Comparison of ENCODE assay signal across 8 cellular contexts in the genomic region with DNA sequence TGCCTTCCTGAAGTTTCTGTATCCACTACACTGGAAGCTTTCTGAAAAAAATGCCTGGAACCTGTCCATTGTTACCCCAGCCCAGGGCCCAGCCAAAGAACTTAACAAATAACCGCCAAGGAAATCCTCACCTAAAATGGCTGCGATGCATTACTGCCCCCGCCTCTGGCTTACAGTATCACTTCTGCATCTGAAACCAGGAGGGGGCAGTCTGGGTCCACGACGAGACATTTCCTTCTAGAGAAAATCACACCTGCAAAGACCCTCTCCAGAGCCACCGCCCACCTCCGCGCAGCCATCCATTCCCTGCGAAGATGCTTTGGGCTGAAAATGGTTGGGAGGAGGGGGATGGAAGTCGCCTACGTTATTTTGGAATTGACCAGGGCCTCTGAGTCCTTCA. TPM values are rescaled to one million over a fixed set of nuclear protein-coding genes. Genes with fewer than 3 reads are reported as not detected.
DNase-seq lines count a peak whose midpoint lies in the region; ATAC-seq and TF ChIP-seq lines count a peak whose summit lies in the region.

No MANE protein-coding gene starts in this region.

- H3K4me3 ChIP-seq in lower lobe of right lung: no peak overlapping the region
- no peak overlapping the region for H3K4me3 ChIP-seq in ovary

- DNase-seq in NCI-H1436 (lab: John Stamatoyannopoulos, UW) (peak; percentile 26), NCI-H1436 treated with DMSO at 0.1 percent for 48 hours (lab: John Stamatoyannopoulos, UW) (no peak), NCI-H1105 (lab: John Stamatoyannopoulos, UW) (peak; percentile 4), lower lobe of right lung (no peak), ovary (no peak), RKO (ENCODE audit: low spot score) (no peak), pons (ENCODE audit: low spot score) (no peak)
- peak; percentile 34 for DNase-seq in activated naive CD8-positive, alpha-beta T cell treated with anti-CD3 and anti-CD28 coated beads, Interleukin-2, amount 50 U/mL, for 24 hours

- no peak overlapping the region for H3K4me3 Mint-ChIP-seq in activated naive CD8-positive, alpha-beta T cell treated with anti-CD3 and anti-CD28 coated beads, Interleukin-2, amount 50 U/mL, for 24 hours

- H3K27ac ChIP-seq in lower lobe of right lung (no peak overlapping the region), ovary (no peak overlapping the region)

- TF ChIP-seq POLR2A in ovary (IDR thresholded peaks at IDR 0.05): no peak

- H3K9me3 ChIP-seq in lower lobe of right lung (no peaks in the 10 kb centered on the region), ovary (no peaks in the 10 kb centered on the region)

- H3K4me1 Mint-ChIP-seq in activated naive CD8-positive, alpha-beta T cell treated with anti-CD3 and anti-CD28 coated beads, Interleukin-2, amount 50 U/mL, for 24 hours: no peaks in the 10 kb centered on the region

- peaks cover 11% of the 10 kb centered on the region for H3K4me1 ChIP-seq in lower lobe of right lung
- H3K4me1 ChIP-seq in ovary (ENCODE audit: insufficient read depth): no peaks in the 10 kb centered on the region

- no peaks in the 10 kb centered on the region for H3K9me3 Mint-ChIP-seq in activated naive CD8-positive, alpha-beta T cell treated with anti-CD3 and anti-CD28 coated beads, Interleukin-2, amount 50 U/mL, for 24 hours

- no peak overlapping the region for H3K27ac Mint-ChIP-seq in activated naive CD8-positive, alpha-beta T cell treated with anti-CD3 and anti-CD28 coated beads, Interleukin-2, amount 50 U/mL, for 24 hours

- peak; percentile 33 for ATAC-seq in activated naive CD8-positive, alpha-beta T cell treated with anti-CD3 and anti-CD28 coated beads, Interleukin-2, amount 50 U/mL, for 24 hours
- no peak for ATAC-seq in lower lobe of right lung

- TF ChIP-seq EP300 in ovary (IDR thresholded peaks at IDR 0.05): no peak

- peaks cover 13% of the 10 kb centered on the region for H3K36me3 Mint-ChIP-seq in activated naive CD8-positive, alpha-beta T cell treated with anti-CD3 and anti-CD28 coated beads, Interleukin-2, amount 50 U/mL, for 24 hours (ENCODE audit: low read depth)

- H3K36me3 ChIP-seq in lower lobe of right lung (peaks cover 64% of the 10 kb centered on the region), ovary (no peaks in the 10 kb centered on the region)

- intact Hi-C loops in lower lobe of right lung (cut with DNase I) (no loop called here), ovary (cut with DNase I) (no loop called here)

- peak; percentile 44 for TF ChIP-seq CTCF in lower lobe of right lung (IDR thresholded peaks at IDR 0.05)
- no peak for TF ChIP-seq CTCF in ovary (IDR thresholded peaks at IDR 0.05)

- H3K27me3 ChIP-seq in lower lobe of right lung (ENCODE audit: low read depth) (no peaks in the 10 kb centered on the region), ovary (no peaks in the 10 kb centered on the region)

- WGBS in ovary, 3 donors: 67 to 71% (median 67%) methylated on average over 11 of the region's 11 CpGs

- no peaks in the 10 kb centered on the region for H3K27me3 Mint-ChIP-seq in activated naive CD8-positive, alpha-beta T cell treated with anti-CD3 and anti-CD28 coated beads, Interleukin-2, amount 50 U/mL, for 24 hours

RNA-seq across cellular contexts. Expression of gene CELF6, which starts 22.4 kb away (rescaled TPM):
- 5.7 TPM for total RNA-seq in lower lobe of right lung
- 1 to 10 TPM; 3.4 to 8.5 (median 4.7) TPM for total RNA-seq in ovary
- 1 to 10 TPM; 3.2 to 7.1 TPM for polyA plus RNA-seq in ovary

RNA-seq across cellular contexts. Expression of gene HEXA, which starts 33.4 kb away (rescaled TPM):
- total RNA-seq in lower lobe of right lung: 219 TPM
- 100 to 1,000 TPM in 1 of 7 donors, 10 to 100 TPM in 6; 42.4 to 122 (median 71.0) TPM for total RNA-seq in ovary
- polyA plus RNA-seq in ovary: 100 to 1,000 TPM in 1 of 2 donors, 10 to 100 TPM in 1; 77.7 to 166 TPM

RNA-seq across cellular contexts. Expression of gene TMEM202, which starts 55.7 kb away (rescaled TPM):
- total RNA-seq in lower lobe of right lung (not detected), ovary (not detected)
- polyA plus RNA-seq in ovary: not detected

Comparison
In these comparisons a context has a peak if more than half of its experiments do, and no peak if none do; other contexts are left out.
1. DNase-seq: peak in NCI-H1436 (single experiment), NCI-H1105 (single experiment) and activated naive CD8-positive, alpha-beta T cell treated with anti-CD3 and anti-CD28 coated beads, Interleukin-2, amount 50 U/mL, for 24 hours (single experiment); none in NCI-H1436 treated with DMSO at 0.1 percent for 48 hours (single experiment), lower lobe of right lung (single experiment), ovary (0 of 5), RKO (single experiment) and pons (single experiment).